14 cellular contexts compared by ENCODE assay signal in genomic region chr10:132233501-132234075, GRCh38. TPM values are rescaled to one million over a fixed set of nuclear protein-coding genes. Genes with fewer than 3 reads are reported as not detected.
DNase-seq lines count a peak whose midpoint lies in the region; ATAC-seq lines count a peak whose summit lies in the region.
"Had no signal": no experiment of that assay in that cellular context is flagged by ENCODE, and none has a peak within 500 bp of the region (broad histone marks: within the 10 kb centered on the region; RNA-seq: fewer than 3 reads in every experiment).

No MANE protein-coding gene starts in this region.

- no peaks in the 10 kb centered on the region for H3K36me3 Mint-ChIP-seq in T-helper 17 cell (ENCODE audit: low read depth)
- H3K36me3 Mint-ChIP-seq: CD4-positive, alpha-beta memory T cell had no signal

- H3K9me3 ChIP-seq in BLaER1 (no peaks in the 10 kb centered on the region), T-helper 17 cell (ENCODE audit: control insufficient read depth, low read length, poor library complexity, severe bottlenecking) (no peaks in the 10 kb centered on the region)
- H3K9me3 ChIP-seq in BLaER1 treated with 17β-estradiol and CSF1 and Interleukin-3, amounts not matched to agents 10 nM and 100 nM (replicated peaks in 1 of 11), result no peaks in the 10 kb centered on the region

- no peaks in the 10 kb centered on the region for H3K27me3 ChIP-seq in BLaER1
- H3K27me3 ChIP-seq in BLaER1 treated with 17β-estradiol and CSF1 and Interleukin-3, amounts not matched to agents 10 nM and 100 nM, result peaks cover 0 to 84% (median 0%) of the 10 kb centered on the region in 11 experiments; a peak in 10 of 22 replicates

- H3K4me2 ChIP-seq in BLaER1, result peak overlapping the region; percentile 84
- peak overlapping the region; percentile 80 to 94 (median 88) for H3K4me2 ChIP-seq in BLaER1 treated with 17β-estradiol and CSF1 and Interleukin-3, amounts not matched to agents 10 nM and 100 nM

- ATAC-seq in T-helper 17 cell, result no peak
- ATAC-seq: HCT116, HepG2 had no signal

- H3K9ac ChIP-seq in BLaER1, result peak overlapping the region; percentile 47; the same call in 1 of the 2 replicates
- H3K9ac ChIP-seq in BLaER1 treated with 17β-estradiol and CSF1 and Interleukin-3, amounts not matched to agents 10 nM and 100 nM, result 0 out of 22 replicates have a peak overlapping the region, but pooled peaks of 1 of the 11 experiments have one; percentile 5
- H3K9ac ChIP-seq: GM23248 had no signal

- H4K20me1 ChIP-seq in BLaER1, result no peaks in the 10 kb centered on the region
- H4K20me1 ChIP-seq in BLaER1 treated with 17β-estradiol and CSF1 and Interleukin-3, amounts not matched to agents 10 nM and 100 nM, result peaks cover 0 to 71% (median 24%) of the 10 kb centered on the region in 11 experiments; a peak in 12 of 22 replicates

- DNase-seq in T-helper 17 cell (no peak), myocyte (ENCODE audit: low read depth) (peak; percentile 61), amniotic stem cell (lab: John Stamatoyannopoulos, UW) (no peak), activated T-cell treated with anti-CD3 and anti-CD28 coated beads for 4 hours (no peak), NCI-H345 treated with DMSO at 0.1 percent for 48 hours (lab: John Stamatoyannopoulos, UW; ENCODE audit: unreplicated experiment) (no peak)
- DNase-seq in stimulated activated CD4-positive, alpha-beta T cell treated with anti-CD3 and anti-CD28 coated beads, Interleukin-2, amount 100 ng/mL, for 48 hours, result no peak
- DNase-seq: CD4-positive, alpha-beta memory T cell; COR-L47; GM23248 had no signal

- no peaks in the 10 kb centered on the region for H3K36me3 ChIP-seq in BLaER1
- no peaks in the 10 kb centered on the region for H3K36me3 ChIP-seq in BLaER1 treated with 17β-estradiol and CSF1 and Interleukin-3, amounts not matched to agents 10 nM and 100 nM

- H3K4me3 ChIP-seq in BLaER1, result no peak overlapping the region
- H3K4me3 ChIP-seq in BLaER1 treated with 17β-estradiol and CSF1 and Interleukin-3, amounts not matched to agents 10 nM and 100 nM, result no peak overlapping the region
- H3K4me3 ChIP-seq: GM23248 had no signal

- H3K4me3 Mint-ChIP-seq in T-helper 17 cell, result peak overlapping the region; percentile 15
- H3K4me3 Mint-ChIP-seq: CD4-positive, alpha-beta memory T cell had no signal

- H3K27ac ChIP-seq in BLaER1, result peak overlapping the region; percentile 75
- H3K27ac ChIP-seq in BLaER1 treated with 17β-estradiol and CSF1 and Interleukin-3, amounts not matched to agents 10 nM and 100 nM, result peak overlapping the region in 2 of 11 experiments; percentile 42 to 53; a peak in 4 of 22 replicates
- H3K27ac ChIP-seq: C4-2B, GM23248 had no signal

- H3K4me1 ChIP-seq in BLaER1, result peaks cover 100% of the 10 kb centered on the region
- peaks cover 70 to 100% (median 98%) of the 10 kb centered on the region in 10 experiments for H3K4me1 ChIP-seq in BLaER1 treated with 17β-estradiol and CSF1 and Interleukin-3, amounts not matched to agents 10 nM and 100 nM

- no peaks in the 10 kb centered on the region for H3K27me3 Mint-ChIP-seq in T-helper 17 cell
- H3K27me3 Mint-ChIP-seq: CD4-positive, alpha-beta memory T cell had no signal

- peaks cover 21% of the 10 kb centered on the region for H3K4me1 Mint-ChIP-seq in T-helper 17 cell

- H3K27ac Mint-ChIP-seq in T-helper 17 cell, result no peak overlapping the region

RNA-seq across cellular contexts. Expression of gene DPYSL4, which starts 46.8 kb away (rescaled TPM):
- total RNA-seq in T-helper 17 cell (1 to 10 TPM in 1 of 2 donors, under 1 TPM in 1; 0.52 to 3.3 TPM), myocyte (21.0 and 22.3 TPM in 2 replicates)
- 27.9 TPM for polyA plus RNA-seq in myocyte (2012)
